Comparison of ENCODE assay signal across 8 cellular contexts in the genomic region with DNA sequence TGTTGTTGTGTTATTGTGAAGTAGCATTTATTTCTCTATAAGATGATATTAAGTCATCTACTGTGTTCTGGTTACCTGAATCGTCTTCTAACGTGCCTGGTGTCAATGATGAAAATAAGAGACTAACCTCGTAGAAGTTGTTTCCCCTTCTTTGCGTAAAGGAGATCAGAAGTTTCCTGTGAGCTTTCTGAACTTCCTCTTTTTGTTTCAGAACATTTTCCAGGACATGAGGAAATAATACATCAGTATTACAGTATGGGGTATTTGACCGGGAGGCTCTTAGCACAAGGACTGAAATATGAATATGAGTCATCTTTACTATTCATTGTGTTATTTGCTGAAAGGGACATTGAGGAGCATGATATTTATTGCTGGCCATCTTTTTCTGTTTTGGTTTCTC. TPM values are rescaled to one million over a fixed set of nuclear protein-coding genes. Genes with fewer than 3 reads are reported as not detected.
DNase-seq lines count a peak whose midpoint lies in the region; ATAC-seq and TF ChIP-seq lines count a peak whose summit lies in the region.

No MANE protein-coding gene starts in this region.

- no peaks in the 10 kb centered on the region for H3K27me3 Mint-ChIP-seq in activated T-cell treated with anti-CD3 and anti-CD28 coated beads, Interleukin-2, amount 50 U/mL, for 24 hours
- no peaks in the 10 kb centered on the region for H3K27me3 Mint-ChIP-seq in glutamatergic neuron (ENCODE audit: unreplicated experiment)

- no peaks in the 10 kb centered on the region for H3K27me3 ChIP-seq in thoracic aorta (replicated peaks; ENCODE audit: insufficient read depth)

- TF ChIP-seq CTCF in glutamatergic neuron (IDR thresholded peaks at IDR 0.05; ENCODE audit: partially characterized antibody, unreplicated experiment) (no peak), thoracic aorta (IDR thresholded peaks at IDR 0.05) (no peak)

- peak overlapping the region; percentile 82 for H3K4me3 Mint-ChIP-seq in activated T-cell treated with anti-CD3 and anti-CD28 coated beads, Interleukin-2, amount 50 U/mL, for 24 hours
- H3K4me3 Mint-ChIP-seq in glutamatergic neuron (ENCODE audit: unreplicated experiment), result peak overlapping the region; percentile 89

- ATAC-seq in thoracic aorta (ENCODE audit: insufficient number of reproducible peaks, low FRiP score, low read depth) (no peak), HG03460 (IDR thresholded peaks at IDR 0.05; ENCODE audit: unreplicated experiment) (no peak)

- no peak for DNase-seq in activated T-cell treated with anti-CD3 and anti-CD28 coated beads, Interleukin-2, amount 50 U/mL, for 24 hours
- DNase-seq in activated T-cell treated with anti-CD3 and anti-CD28 coated beads for 4 hours (no peak), NOMO-1 treated with dmso at 0.1 percent for 144 hours (lab: John Stamatoyannopoulos, UW; ENCODE audit: unreplicated experiment) (peak; percentile 90), glutamatergic neuron (no peak), thoracic aorta (ENCODE audit: low spot score) (no peak), NCI-H2171 treated with DMSO at 0.1 percent for 48 hours (lab: John Stamatoyannopoulos, UW) (no peak), NCI-H1694 treated with DMSO at 0.1 percent for 48 hours (lab: John Stamatoyannopoulos, UW) (no peak)

- H3K4me3 ChIP-seq in thoracic aorta, result peak overlapping the region; percentile 89

- no peaks in the 10 kb centered on the region for H3K9me3 ChIP-seq in thoracic aorta

- no peak overlapping the region for H3K27ac Mint-ChIP-seq in activated T-cell treated with anti-CD3 and anti-CD28 coated beads, Interleukin-2, amount 50 U/mL, for 24 hours
- no peak overlapping the region for H3K27ac Mint-ChIP-seq in glutamatergic neuron (ENCODE audit: unreplicated experiment)

- H3K4me1 Mint-ChIP-seq in activated T-cell treated with anti-CD3 and anti-CD28 coated beads, Interleukin-2, amount 50 U/mL, for 24 hours (ENCODE audit: low read depth), result peaks cover 30% of the 10 kb centered on the region
- no peaks in the 10 kb centered on the region for H3K4me1 Mint-ChIP-seq in glutamatergic neuron (ENCODE audit: low read depth, unreplicated experiment)

- peaks cover 6 to 9% of the 10 kb centered on the region in 2 donors for H3K4me1 ChIP-seq in thoracic aorta (ENCODE audit: control insufficient read depth in 1 of 2, low read depth in 2 of 2)

- no peaks in the 10 kb centered on the region for H3K36me3 ChIP-seq in thoracic aorta

- peak overlapping the region in 1 of 2 donors; percentile 56 for H3K27ac ChIP-seq in thoracic aorta

- H3K9me3 Mint-ChIP-seq in activated T-cell treated with anti-CD3 and anti-CD28 coated beads, Interleukin-2, amount 50 U/mL, for 24 hours, result no peaks in the 10 kb centered on the region
- H3K9me3 Mint-ChIP-seq in glutamatergic neuron (ENCODE audit: unreplicated experiment), result no peaks in the 10 kb centered on the region

- peaks cover 3% of the 10 kb centered on the region for H3K36me3 Mint-ChIP-seq in activated T-cell treated with anti-CD3 and anti-CD28 coated beads, Interleukin-2, amount 50 U/mL, for 24 hours (ENCODE audit: low read depth)
- H3K36me3 Mint-ChIP-seq in glutamatergic neuron (ENCODE audit: unreplicated experiment), result no peaks in the 10 kb centered on the region

RNA-seq across cellular contexts. Expression of gene ST6GALNAC3, which starts 1.3 kb away (rescaled TPM):
- total RNA-seq in glutamatergic neuron (ENCODE audit: unreplicated experiment), result 6.5 TPM
- 1 to 10 TPM; 1.4 to 9.5 TPM for total RNA-seq in thoracic aorta
